ENCODE assay signal across 21 cellular contexts in the genomic region with DNA sequence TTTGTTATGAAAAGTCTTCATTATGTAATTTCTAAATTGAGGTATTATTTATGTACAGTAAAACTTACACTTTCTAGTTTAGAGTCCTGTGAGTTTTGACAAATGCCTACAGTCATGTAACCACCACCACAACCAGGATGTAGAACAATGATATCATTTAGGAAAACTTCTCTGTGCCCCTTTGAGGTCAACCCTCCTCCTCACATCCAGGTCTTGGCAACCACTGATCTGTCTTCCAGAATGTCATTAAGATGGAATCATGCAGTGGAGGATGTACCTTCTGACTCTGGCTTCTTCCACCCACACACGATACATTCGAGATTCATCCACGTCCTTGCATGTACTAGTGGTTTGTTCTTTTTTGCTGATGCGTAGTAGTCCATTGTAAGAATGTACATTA.
"Had no signal": no experiment of that assay in that cellular context is flagged by ENCODE, and none has a peak within 500 bp of the region (broad histone marks: within the 10 kb centered on the region; RNA-seq: fewer than 3 reads in every experiment).

No MANE protein-coding gene starts in this region.

- H3K36me3 ChIP-seq: tibial artery, uterus, WERI-Rb-1 had no signal

- H3K27ac Mint-ChIP-seq: activated naive CD4-positive, alpha-beta T cell treated with anti-CD3 and anti-CD28 coated beads, Interleukin-2, amount 50 U/mL, for 24 hours; effector memory CD8-positive, alpha-beta T cell; nephron progenitor cell; T-helper 1 cell treated with Interleukin-12 subunit alpha and Interleukin-12 subunit beta and Interleukin-4 antibody, amounts not matched to agents 30 μg/mL and 1 μg/mL, for 36 hours had no signal

- H3K27ac ChIP-seq: tibial artery, uterus, WERI-Rb-1 had no signal

- ATAC-seq: effector memory CD8-positive, alpha-beta T cell; left lobe of liver had no signal

- H3K27me3 Mint-ChIP-seq: activated naive CD4-positive, alpha-beta T cell treated with anti-CD3 and anti-CD28 coated beads, Interleukin-2, amount 50 U/mL, for 24 hours had no signal

- FAIRE-seq: keratinocyte had no signal

- H3K36me3 Mint-ChIP-seq: activated naive CD4-positive, alpha-beta T cell treated with anti-CD3 and anti-CD28 coated beads, Interleukin-2, amount 50 U/mL, for 24 hours had no signal

- H3K27me3 ChIP-seq: uterus had no signal

- H3K4me1 Mint-ChIP-seq: activated naive CD4-positive, alpha-beta T cell treated with anti-CD3 and anti-CD28 coated beads, Interleukin-2, amount 50 U/mL, for 24 hours; nephron progenitor cell had no signal

- H3K4me3 Mint-ChIP-seq: activated naive CD4-positive, alpha-beta T cell treated with anti-CD3 and anti-CD28 coated beads, Interleukin-2, amount 50 U/mL, for 24 hours; effector memory CD8-positive, alpha-beta T cell; nephron progenitor cell; T-helper 1 cell treated with Interleukin-12 subunit alpha and Interleukin-12 subunit beta and Interleukin-4 antibody, amounts not matched to agents 30 μg/mL and 1 μg/mL, for 36 hours had no signal

- H3K4me1 ChIP-seq: tibial artery, uterus had no signal

- DNase-seq: activated CD4-positive, alpha-beta T cell treated with anti-CD3 and anti-CD28 coated beads for 1 hour; activated CD4-positive, alpha-beta T cell treated with anti-CD3 and anti-CD28 coated beads, Interleukin-2, amount 50 U/mL, for 48 hours; activated gamma-delta T cell; dermis blood vessel endothelial cell; effector memory CD8-positive, alpha-beta T cell; foreskin fibroblast; glutamatergic neuron; hippocampal formation; nephron progenitor cell; occipital lobe; posterior cingulate gyrus; stimulated activated CD4-positive, alpha-beta T cell treated with anti-CD3 and anti-CD28 coated beads, Interleukin-1b, Interleukin-23, amount 100 ng/mL, for 48 hours; stimulated activated naive CD4-positive, alpha-beta T cell treated with Interleukin-2 at 50 U/mL for 16 hours; substantia nigra; tibial artery; uterus; WERI-Rb-1 had no signal

- H3K9me3 ChIP-seq: tibial artery, uterus had no signal

- H3K9me3 Mint-ChIP-seq: activated naive CD4-positive, alpha-beta T cell treated with anti-CD3 and anti-CD28 coated beads, Interleukin-2, amount 50 U/mL, for 24 hours; effector memory CD8-positive, alpha-beta T cell; nephron progenitor cell; T-helper 1 cell treated with Interleukin-12 subunit alpha and Interleukin-12 subunit beta and Interleukin-4 antibody, amounts not matched to agents 30 μg/mL and 1 μg/mL, for 36 hours had no signal

- H3K4me3 ChIP-seq: tibial artery, uterus had no signal
